2 cellular contexts compared by ENCODE assay signal in genomic region chr12:75767957-75768356, GRCh38.
TF ChIP-seq lines count a peak whose summit lies in the region.

No MANE protein-coding gene starts in this region.

TF ChIP-seq in HCT116, 20 proteins besides CTCF, POLR2A, EP300 and RAD21:
- no peak for TF ChIP-seq EZH2 (IDR thresholded peaks at IDR 0.05)
- no peak for TF ChIP-seq ELF1 (IDR thresholded peaks at IDR 0.05; ENCODE audit: borderline replicate concordance, low read depth)
- TF ChIP-seq ZNF274 (IDR thresholded peaks at IDR 0.05; ENCODE audit: low read depth, low read length), result no peak
- no peak for TF ChIP-seq ZBTB33 (IDR thresholded peaks at IDR 0.05; ENCODE audit: extremely low read depth, insufficient replicate concordance, low read length)
- no peak for TF ChIP-seq SIN3A (IDR thresholded peaks at IDR 0.05; ENCODE audit: low read depth)
- TF ChIP-seq EGR1 (IDR thresholded peaks at IDR 0.05; ENCODE audit: low read depth), result no peak
- TF ChIP-seq SRF (IDR thresholded peaks at IDR 0.05; ENCODE audit: low read depth), result no peak
- no peak for TF ChIP-seq REST (IDR thresholded peaks at IDR 0.05; ENCODE audit: low read depth)
- no peak for TF ChIP-seq CBX3 (IDR thresholded peaks at IDR 0.05; ENCODE audit: low read depth)
- TF ChIP-seq ATF3 (IDR thresholded peaks at IDR 0.05), result no peak

TF ChIP-seq in H1, 55 proteins besides CTCF, POLR2A, EP300 and RAD21:
- TF ChIP-seq PHF8 (conservative IDR thresholded peaks at IDR 0.05; ENCODE audit: low read depth, low read length), result no peak
- no peak for TF ChIP-seq POLR2AphosphoS5 (IDR thresholded peaks at IDR 0.05; ENCODE audit: low read depth, low read length)
- TF ChIP-seq EZH2 (IDR thresholded peaks at IDR 0.05; ENCODE audit: low read depth, low read length, severe bottlenecking), result no peak
- no peak for TF ChIP-seq KDM4A (IDR thresholded peaks at IDR 0.05; ENCODE audit: low read depth, low read length, severe bottlenecking)
- TF ChIP-seq MAX (IDR thresholded peaks at IDR 0.05), result peak; percentile 80
- no peak for TF ChIP-seq SIRT6 (IDR thresholded peaks at IDR 0.05; ENCODE audit: low read length)
- peak; percentile 91 for TF ChIP-seq E2F6 (IDR thresholded peaks at IDR 0.05)
- TF ChIP-seq MAFK (IDR thresholded peaks at IDR 0.05; ENCODE audit: low read depth, low read length), result no peak
- no peak for TF ChIP-seq CEBPB (IDR thresholded peaks at IDR 0.05; ENCODE audit: low read depth, low read length)
- TF ChIP-seq EGR1 (IDR thresholded peaks at IDR 0.05; ENCODE audit: borderline replicate concordance, low read depth, low read length), result no peak
